In the genomic region with DNA sequence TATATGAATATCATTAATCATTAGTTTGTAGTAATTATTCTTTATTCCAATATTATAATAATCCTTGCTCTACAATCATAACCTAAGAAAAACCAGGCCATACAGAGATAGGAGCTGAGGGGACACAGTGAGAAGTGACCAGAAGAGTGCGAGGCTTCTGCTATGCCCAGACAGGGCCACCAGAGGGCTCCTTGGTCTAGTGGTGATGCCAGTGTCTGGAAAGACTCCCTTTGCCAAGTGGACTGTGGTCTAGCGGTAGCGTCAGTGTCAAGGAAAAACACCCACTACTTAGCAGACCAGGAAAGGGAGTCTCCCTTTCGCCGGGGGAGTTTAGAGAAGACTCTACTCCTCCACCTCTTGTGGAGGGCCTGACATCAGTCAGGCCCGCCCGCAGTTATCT, we compare ENCODE assay signal across 7 cellular contexts. TPM values are rescaled to one million over a fixed set of nuclear protein-coding genes. Genes with fewer than 3 reads are reported as not detected.
DNase-seq lines count a peak whose midpoint lies in the region; ATAC-seq and TF ChIP-seq lines count a peak whose summit lies in the region.
"Not testable (repeated sequence)": the region's sequence is repeated elsewhere in the genome, so short reads cannot be mapped to it uniquely, and the experiment has no call there.

No MANE protein-coding gene starts in this region.

- intact Hi-C loops in left ventricle myocardium superior (cut with micrococcal nuclease); spleen (cut with DNase I; ENCODE audit: low total_unique reads): not testable (repeated sequence)

- H3K27me3 ChIP-seq in spleen (replicated peaks in 1 of 7): not testable (repeated sequence)

- not testable (repeated sequence) for ATAC-seq in left ventricle myocardium superior

- not testable (repeated sequence) for TF ChIP-seq POLR2A in spleen (IDR thresholded peaks at IDR 0.05)

- H3K9me3 ChIP-seq in spleen: peaks cover 0 to 18% (median 6%) of the 10 kb centered on the region in 8 donors

- TF ChIP-seq CTCF in LNCAP (IDR thresholded peaks at IDR 0.05) (peak; percentile 44; the same call in 1 of the 2 replicates), spleen (IDR thresholded peaks at IDR 0.05 in 8 of 11, conservative IDR thresholded peaks at IDR 0.05 in 3 of 11) (peak in 9 of 11 experiments; percentile 29 to 67 (median 54))

- H3K36me3 ChIP-seq in spleen: peaks cover 0 to 23% (median 0%) of the 10 kb centered on the region in 6 donors

- 75 to 92% (median 88%) methylated on average over 7 of the region's 7 CpGs for WGBS in spleen, 5 donors

- peaks cover 0 to 16% (median 2%) of the 10 kb centered on the region in 6 donors for H3K4me1 ChIP-seq in spleen

- not testable (repeated sequence) for H3K4me3 ChIP-seq in spleen

- not testable (repeated sequence) for H3K27ac ChIP-seq in spleen

- peak; percentile 19 for DNase-seq in Daoy (ENCODE audit: low read depth)
- DNase-seq in SK-MEL-5 (ENCODE audit: low read depth, low spot score): peak; percentile 78
- DNase-seq in activated CD8-positive, alpha-beta memory T cell treated with anti-CD3 and anti-CD28 coated beads, Interleukin-2, amount 50 U/mL, for 48 hours: peak; percentile 72
- DNase-seq in T47D (ENCODE audit: low read depth in 1 of 2, low spot score in 1 of 2): peak; percentile 5 to 65
- peak; percentile 31 for DNase-seq in left ventricle myocardium superior
- not testable (repeated sequence) for DNase-seq in spleen

- in situ Hi-C loops in SK-MEL-5 (cut with HindIII; ENCODE audit: low pct_unique_long_range_greater_than_20kb, low sequenced_read_pairs); T47D (cut with HindIII; ENCODE audit: low pct_unique_long_range_greater_than_20kb, low sequenced_read_pairs): not testable (repeated sequence)

RNA-seq across cellular contexts. Expression of a gene that starts 28.4 kb away (rescaled TPM):
- 95.5 and 120 TPM in 2 replicates for total RNA-seq in Daoy (2014; rRNA removed; shearing (Covaris generic))
- total RNA-seq in SK-MEL-5 (2014; rRNA removed; shearing (Covaris generic)): 58.3 and 62.6 TPM in 2 replicates
- polyA plus RNA-seq in SK-MEL-5 (2015; cell fraction: cytosol; rRNA removed): 33.8 and 40.8 TPM in 2 replicates
- 21.2 and 25.4 TPM in 2 replicates for polyA plus RNA-seq in SK-MEL-5 (2015; cell fraction: nucleus; rRNA removed)
- 49.7 TPM for total RNA-seq in left ventricle myocardium superior
- total RNA-seq in spleen: 10 to 100 TPM; 31.1 to 74.7 (median 41.1) TPM
- 10 to 100 TPM; 41.7 to 70.2 (median 52.9) TPM for polyA plus RNA-seq in spleen

RNA-seq across cellular contexts. Expression of a gene that starts 55.9 kb away (rescaled TPM):
- total RNA-seq in Daoy (2014; rRNA removed; shearing (Covaris generic)): 0.74 and 1.3 TPM in 2 replicates
- 0.11 and 0.19 TPM in 2 replicates for total RNA-seq in SK-MEL-5 (2014; rRNA removed; shearing (Covaris generic))
- 0.23 and 0.24 TPM in 2 replicates for polyA plus RNA-seq in SK-MEL-5 (2015; cell fraction: cytosol; rRNA removed)
- polyA plus RNA-seq in SK-MEL-5 (2015; cell fraction: nucleus; rRNA removed): 0.53 TPM in 2 replicates
- total RNA-seq in left ventricle myocardium superior (8.8 TPM), spleen (10 to 100 TPM; 29.8 to 58.8 (median 43.4) TPM)
- 1 to 10 TPM; 1.9 to 7.6 (median 3.1) TPM for polyA plus RNA-seq in spleen
